ENCODE assay signal across 8 cellular contexts in the genomic region with DNA sequence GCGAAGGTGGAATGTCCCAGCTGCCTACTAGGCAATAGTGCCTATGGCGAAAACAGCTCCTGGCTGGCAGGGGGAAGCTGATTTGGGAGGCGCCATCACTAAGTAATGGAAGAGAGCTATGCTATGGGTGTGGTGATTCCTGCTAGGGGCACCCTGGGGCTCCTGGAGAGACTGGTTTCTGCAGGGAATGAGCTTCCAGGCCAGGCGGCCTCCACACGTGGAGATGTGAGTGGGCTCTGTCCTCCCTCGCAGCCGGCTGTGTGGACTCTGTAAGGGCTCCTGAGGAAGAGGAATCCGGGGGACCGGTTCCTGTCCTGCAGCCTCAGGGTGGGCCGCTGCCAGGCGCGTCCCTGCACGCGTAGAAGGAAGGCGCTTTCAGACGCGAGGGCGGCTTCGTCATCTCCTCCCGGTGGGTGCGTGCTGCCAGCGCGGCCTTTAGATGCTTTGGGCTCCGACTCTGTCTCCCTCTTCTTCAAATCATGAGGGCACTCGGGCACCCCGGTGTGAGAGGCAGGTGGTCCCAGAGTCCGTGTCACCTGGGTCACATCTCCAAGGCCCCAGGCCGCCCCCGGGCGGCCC.
DNase-seq lines count a peak whose midpoint lies in the region; ATAC-seq and TF ChIP-seq lines count a peak whose summit lies in the region.

No MANE protein-coding gene starts in this region.

- peak; percentile 37 for DNase-seq in ELR (ENCODE audit: low read depth)
- DNase-seq in NCI-H2227 (lab: John Stamatoyannopoulos, UW; ENCODE audit: unreplicated experiment) = peak; percentile 14
- DNase-seq in astrocyte of the hippocampus (ENCODE audit: low read depth, low spot score) = peak; percentile 48
- peak; percentile 36 for DNase-seq in left kidney (ENCODE audit: low read depth, low spot score)
- DNase-seq in stimulated activated CD4-positive, alpha-beta T cell treated with anti-CD3 and anti-CD28 coated beads, TNF-alpha, amount 100 ng/mL, for 48 hours (ENCODE audit: low read depth in 3 of 3) = peak in 2 of 3 donors; percentile 21
- DNase-seq in SIG-M5 (lab: John Stamatoyannopoulos, UW) = no peak
- no peak for DNase-seq in HK-2 (ENCODE audit: unreplicated experiment)

- ATAC-seq in GM18505 (IDR thresholded peaks at IDR 0.05; ENCODE audit: unreplicated experiment) = no peak

- no peak for TF ChIP-seq POLR2A in GM18505 (IDR thresholded peaks at IDR 0.05; ENCODE audit: borderline replicate concordance, extremely low read depth, insufficient read depth, insufficient read length)

Comparison
In these comparisons a context has a peak if more than half of its experiments do, and no peak if none do; other contexts are left out.
1. DNase-seq: peak in ELR (single experiment), NCI-H2227 (single experiment), astrocyte of the hippocampus (single experiment), left kidney (single experiment) and stimulated activated CD4-positive, alpha-beta T cell treated with anti-CD3 and anti-CD28 coated beads, TNF-alpha, amount 100 ng/mL, for 48 hours (2 of 3); none in SIG-M5 (single experiment) and HK-2 (single experiment).